ENCODE assay signal across 2 cellular contexts in genomic region chr11:34643846-34644245, GRCh38.
TF ChIP-seq lines count a peak whose summit lies in the region.

No MANE protein-coding gene starts in this region.

TF ChIP-seq in A549, 52 proteins besides CTCF, POLR2A, EP300 and RAD21:
- TF ChIP-seq PHF8 (IDR thresholded peaks at IDR 0.05; ENCODE audit: borderline replicate concordance, low read depth) (no peak), KDM5A (IDR thresholded peaks at IDR 0.05) (no peak), ATOH8 (CRISPR knock-in tag; IDR thresholded peaks at IDR 0.05; ENCODE audit: low read depth) (no peak)

TF ChIP-seq in IMR-90, 13 proteins besides CTCF, POLR2A, EP300 and RAD21:
- TF ChIP-seq MAZ (IDR thresholded peaks at IDR 0.05; ENCODE audit: borderline replicate concordance, low read depth, low read length) (no peak), RFX5 (IDR thresholded peaks at IDR 0.05; ENCODE audit: low read depth, low read length) (no peak), CEBPB (IDR thresholded peaks at IDR 0.05; ENCODE audit: low read depth, low read length) (no peak)
TF ChIP-seq in IMR-90: peak in this region for 0.
